Comparison of ENCODE assay signal across 8 cellular contexts in genomic region chr14:105294142-105294597, GRCh38. TPM values are rescaled to one million over a fixed set of nuclear protein-coding genes. Genes with fewer than 3 reads are reported as not detected.
DNase-seq lines count a peak whose midpoint lies in the region; ATAC-seq, FAIRE-seq and TF ChIP-seq lines count a peak whose summit lies in the region.

No MANE protein-coding gene starts in this region.

- H3K4me3 Mint-ChIP-seq in activated CD8-positive, alpha-beta T cell treated with anti-CD3 and anti-CD28 coated beads, Interleukin-2, amount 10 ng/mL, durations not matched to agents 7 days and 5 days = peak overlapping the region; percentile 45

- intact Hi-C loops in posterior vena cava (cut with DNase I) (no loop called here), vagina (cut with DNase I) (loop anchor here (10.0 kb wide), 1 partner anchor 49 kb away; the partner anchor contains the start of gene BTBD6), esophagus squamous epithelium (cut with DNase I) (no loop called here)

- H3K36me3 ChIP-seq in vagina (no peaks in the 10 kb centered on the region), esophagus squamous epithelium (no peaks in the 10 kb centered on the region)

- FAIRE-seq in GM19239 (lab: Jason Lieb, UNC) = peak; percentile 80

- peak overlapping the region; percentile 91 for H3K27ac Mint-ChIP-seq in activated CD8-positive, alpha-beta T cell treated with anti-CD3 and anti-CD28 coated beads, Interleukin-2, amount 10 ng/mL, durations not matched to agents 7 days and 5 days

- H3K4me1 Mint-ChIP-seq in activated CD8-positive, alpha-beta T cell treated with anti-CD3 and anti-CD28 coated beads, Interleukin-2, amount 10 ng/mL, durations not matched to agents 7 days and 5 days (ENCODE audit: low read depth) = peaks cover 54% of the 10 kb centered on the region

- peaks cover 11% of the 10 kb centered on the region for H3K36me3 Mint-ChIP-seq in activated CD8-positive, alpha-beta T cell treated with anti-CD3 and anti-CD28 coated beads, Interleukin-2, amount 10 ng/mL, durations not matched to agents 7 days and 5 days (ENCODE audit: low read depth)

- H3K4me3 ChIP-seq in fibroblast of the aortic adventitia (ENCODE audit: low read depth, low read length) = no peak overlapping the region
- no peak overlapping the region for H3K4me3 ChIP-seq in vagina
- no peak overlapping the region for H3K4me3 ChIP-seq in esophagus squamous epithelium

- ATAC-seq in activated CD8-positive, alpha-beta T cell treated with anti-CD3 and anti-CD28 coated beads, Interleukin-2, amount 10 ng/mL, durations not matched to agents 7 days and 5 days = peak; percentile 91

- H3K27ac ChIP-seq in vagina (no peak overlapping the region), esophagus squamous epithelium (peak overlapping the region in 2 of 4 donors; percentile 52 to 72)

- POLR2A ChIA-PET in activated CD8-positive, alpha-beta T cell treated with anti-CD3 and anti-CD28 coated beads, Interleukin-2, amount 10 ng/mL, durations not matched to agents 7 days and 5 days (lab: Charles Lee) = interaction anchor here (1.0 to 3.0 kb wide), 3 partner anchors 12 to 187 kb away, joined by 4 to 13 read pairs (median 4); partner anchors contain the start of gene PACS2

- TF ChIP-seq POLR2A in vagina (IDR thresholded peaks at IDR 0.05) = no peak
- no peak for TF ChIP-seq POLR2A in esophagus squamous epithelium (IDR thresholded peaks at IDR 0.05)

- CTCF ChIA-PET in activated CD8-positive, alpha-beta T cell treated with anti-CD3 and anti-CD28 coated beads, Interleukin-2, amount 10 ng/mL, durations not matched to agents 7 days and 5 days (lab: Charles Lee) = interaction anchor here (1.3 kb wide), 1 partner anchor 76 kb away, joined by 3 read pairs; no protein-coding TSS in a partner anchor

- H3K4me1 ChIP-seq in vagina (peaks cover 48% of the 10 kb centered on the region), esophagus squamous epithelium (peaks cover 7 to 50% (median 27%) of the 10 kb centered on the region in 3 donors)

- no peaks in the 10 kb centered on the region for H3K9me3 Mint-ChIP-seq in activated CD8-positive, alpha-beta T cell treated with anti-CD3 and anti-CD28 coated beads, Interleukin-2, amount 10 ng/mL, durations not matched to agents 7 days and 5 days (ENCODE audit: insufficient read depth)

- 47 to 67% methylated on average over 3 to 8 of the region's 15 CpGs for WGBS in esophagus squamous epithelium, 2 donors

- H3K9me3 ChIP-seq in vagina (no peaks in the 10 kb centered on the region), esophagus squamous epithelium (no peaks in the 10 kb centered on the region)

- no peaks in the 10 kb centered on the region for H3K27me3 ChIP-seq in vagina
- no peaks in the 10 kb centered on the region for H3K27me3 ChIP-seq in esophagus squamous epithelium

- H3K27me3 Mint-ChIP-seq in activated CD8-positive, alpha-beta T cell treated with anti-CD3 and anti-CD28 coated beads, Interleukin-2, amount 10 ng/mL, durations not matched to agents 7 days and 5 days (ENCODE audit: low read depth) = no peaks in the 10 kb centered on the region

- no peak for DNase-seq in GM19239 (ENCODE audit: insufficient read length, low spot score)
- peak; percentile 53 for DNase-seq in NCI-H128 (lab: John Stamatoyannopoulos, UW; ENCODE audit: unreplicated experiment)
- DNase-seq in activated CD8-positive, alpha-beta T cell treated with anti-CD3 and anti-CD28 coated beads, Interleukin-2, amount 10 ng/mL, durations not matched to agents 7 days and 5 days = peak; percentile 84
- DNase-seq in fibroblast of the aortic adventitia (ENCODE audit: low read depth) = peak; percentile 20
- DNase-seq in posterior vena cava (ENCODE audit: low spot score) = peak; percentile 82
- no peak for DNase-seq in vagina (ENCODE audit: extremely low spot score in 2 of 2)
- DNase-seq in esophagus squamous epithelium (lab: John Stamatoyannopoulos, UW) = no peak
- DNase-seq in NCI-H446 treated with DMSO at 0.1 percent for 48 hours (lab: John Stamatoyannopoulos, UW) = no peak

- TF ChIP-seq CTCF in fibroblast of the aortic adventitia (IDR thresholded peaks at IDR 0.05; ENCODE audit: insufficient read depth, low read length) (no peak), vagina (IDR thresholded peaks at IDR 0.05) (no peak), esophagus squamous epithelium (IDR thresholded peaks at IDR 0.05) (no peak)

RNA-seq across cellular contexts. Expression of gene BRF1, which starts 6.6 kb away (rescaled TPM):
- 10 to 100 TPM; 42.1 to 44.7 TPM for total RNA-seq in activated CD8-positive, alpha-beta T cell treated with anti-CD3 and anti-CD28 coated beads, Interleukin-2, amount 10 ng/mL, durations not matched to agents 7 days and 5 days
- total RNA-seq in fibroblast of the aortic adventitia (ENCODE audit: low replicate concordance) (28.8 and 49.4 TPM in 2 replicates), posterior vena cava (10 to 100 TPM; 18.8 to 19.4 TPM), vagina (64.6 TPM), esophagus squamous epithelium (10 to 100 TPM; 22.2 to 37.9 (median 26.2) TPM)

RNA-seq across cellular contexts. Expression of gene PACS2, which starts 20.4 kb away (rescaled TPM):
- 10 to 100 TPM; 32.9 to 38.5 TPM for total RNA-seq in activated CD8-positive, alpha-beta T cell treated with anti-CD3 and anti-CD28 coated beads, Interleukin-2, amount 10 ng/mL, durations not matched to agents 7 days and 5 days
- total RNA-seq in fibroblast of the aortic adventitia (ENCODE audit: low replicate concordance) (41.5 and 48.6 TPM in 2 replicates), posterior vena cava (10 to 100 TPM; 61.3 to 69.4 TPM), vagina (64.8 TPM), esophagus squamous epithelium (10 to 100 TPM; 20.2 to 42.3 (median 30.9) TPM)

RNA-seq across cellular contexts. Expression of gene BTBD6, which starts 45.8 kb away (rescaled TPM):
- 10 to 100 TPM; 53.7 to 59.8 TPM for total RNA-seq in activated CD8-positive, alpha-beta T cell treated with anti-CD3 and anti-CD28 coated beads, Interleukin-2, amount 10 ng/mL, durations not matched to agents 7 days and 5 days
- total RNA-seq in fibroblast of the aortic adventitia (ENCODE audit: low replicate concordance) = 51.0 and 123 TPM in 2 replicates
- 10 to 100 TPM; 38.4 to 42.4 TPM for total RNA-seq in posterior vena cava
- 45.9 TPM for total RNA-seq in vagina
- 10 to 100 TPM; 41.0 to 52.7 (median 46.9) TPM for total RNA-seq in esophagus squamous epithelium

Comparison
In these comparisons a context has a peak if more than half of its experiments do, and no peak if none do; other contexts are left out.
1. DNase-seq: peak in NCI-H128 (single experiment), activated CD8-positive, alpha-beta T cell treated with anti-CD3 and anti-CD28 coated beads, Interleukin-2, amount 10 ng/mL, durations not matched to agents 7 days and 5 days (single experiment), fibroblast of the aortic adventitia (single experiment) and posterior vena cava (single experiment); none in GM19239 (single experiment), vagina (0 of 2), esophagus squamous epithelium (single experiment) and NCI-H446 treated with DMSO at 0.1 percent for 48 hours (single experiment).